Comparison of ENCODE assay signal across 1 cellular context in the genomic region with DNA sequence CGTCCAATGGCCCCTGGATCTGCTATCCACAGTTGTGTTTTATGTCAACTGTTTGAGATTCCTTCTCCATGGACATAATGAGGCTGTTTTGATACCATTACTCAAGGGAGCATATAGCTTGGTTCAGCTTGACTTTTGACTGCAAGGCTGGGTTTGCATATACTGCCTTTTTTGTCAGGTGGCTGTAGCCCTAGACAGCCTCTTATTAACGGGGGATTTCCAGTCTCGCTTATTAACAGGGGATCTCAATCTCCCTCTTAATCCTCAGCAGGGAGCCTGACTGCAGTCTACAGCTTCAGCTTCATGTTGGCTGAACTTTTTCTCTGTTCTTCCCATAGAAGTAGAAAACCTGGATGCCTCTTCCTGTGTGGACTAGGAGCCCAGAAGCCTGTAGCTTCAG.
TF ChIP-seq lines count a peak whose summit lies in the region.

No MANE protein-coding gene starts in this region.

TF ChIP-seq in HepG2, 621 proteins besides CTCF, POLR2A, EP300 and RAD21:
- TF ChIP-seq NCOR1 (IDR thresholded peaks at IDR 0.05; ENCODE audit: borderline replicate concordance, low read length) = no peak
- TF ChIP-seq, protein P1, sequence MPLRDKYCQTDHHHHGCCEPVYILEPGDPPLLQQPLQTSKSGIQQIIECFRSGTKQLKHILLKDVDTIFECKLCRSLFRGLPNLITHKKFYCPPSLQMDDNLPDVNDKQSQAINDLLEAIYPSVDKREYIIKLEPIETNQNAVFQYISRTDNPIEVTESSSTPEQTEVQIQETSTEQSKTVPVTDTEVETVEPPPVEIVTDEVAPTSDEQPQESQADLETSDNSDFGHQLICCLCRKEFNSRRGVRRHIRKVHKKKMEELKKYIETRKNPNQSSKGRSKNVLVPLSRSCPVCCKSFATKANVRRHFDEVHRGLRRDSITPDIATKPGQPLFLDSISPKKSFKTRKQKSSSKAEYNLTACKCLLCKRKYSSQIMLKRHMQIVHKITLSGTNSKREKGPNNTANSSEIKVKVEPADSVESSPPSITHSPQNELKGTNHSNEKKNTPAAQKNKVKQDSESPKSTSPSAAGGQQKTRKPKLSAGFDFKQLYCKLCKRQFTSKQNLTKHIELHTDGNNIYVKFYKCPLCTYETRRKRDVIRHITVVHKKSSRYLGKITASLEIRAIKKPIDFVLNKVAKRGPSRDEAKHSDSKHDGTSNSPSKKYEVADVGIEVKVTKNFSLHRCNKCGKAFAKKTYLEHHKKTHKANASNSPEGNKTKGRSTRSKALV (CRISPR knock-in tag; IDR thresholded peaks at IDR 0.05) = no peak
- TF ChIP-seq ZNF235 (CRISPR knock-in tag; IDR thresholded peaks at IDR 0.05; ENCODE audit: borderline replicate concordance) = no peak
- TF ChIP-seq EEA1 (CRISPR knock-in tag; IDR thresholded peaks at IDR 0.05; ENCODE audit: borderline replicate concordance) = no peak
- TF ChIP-seq, protein P2, sequence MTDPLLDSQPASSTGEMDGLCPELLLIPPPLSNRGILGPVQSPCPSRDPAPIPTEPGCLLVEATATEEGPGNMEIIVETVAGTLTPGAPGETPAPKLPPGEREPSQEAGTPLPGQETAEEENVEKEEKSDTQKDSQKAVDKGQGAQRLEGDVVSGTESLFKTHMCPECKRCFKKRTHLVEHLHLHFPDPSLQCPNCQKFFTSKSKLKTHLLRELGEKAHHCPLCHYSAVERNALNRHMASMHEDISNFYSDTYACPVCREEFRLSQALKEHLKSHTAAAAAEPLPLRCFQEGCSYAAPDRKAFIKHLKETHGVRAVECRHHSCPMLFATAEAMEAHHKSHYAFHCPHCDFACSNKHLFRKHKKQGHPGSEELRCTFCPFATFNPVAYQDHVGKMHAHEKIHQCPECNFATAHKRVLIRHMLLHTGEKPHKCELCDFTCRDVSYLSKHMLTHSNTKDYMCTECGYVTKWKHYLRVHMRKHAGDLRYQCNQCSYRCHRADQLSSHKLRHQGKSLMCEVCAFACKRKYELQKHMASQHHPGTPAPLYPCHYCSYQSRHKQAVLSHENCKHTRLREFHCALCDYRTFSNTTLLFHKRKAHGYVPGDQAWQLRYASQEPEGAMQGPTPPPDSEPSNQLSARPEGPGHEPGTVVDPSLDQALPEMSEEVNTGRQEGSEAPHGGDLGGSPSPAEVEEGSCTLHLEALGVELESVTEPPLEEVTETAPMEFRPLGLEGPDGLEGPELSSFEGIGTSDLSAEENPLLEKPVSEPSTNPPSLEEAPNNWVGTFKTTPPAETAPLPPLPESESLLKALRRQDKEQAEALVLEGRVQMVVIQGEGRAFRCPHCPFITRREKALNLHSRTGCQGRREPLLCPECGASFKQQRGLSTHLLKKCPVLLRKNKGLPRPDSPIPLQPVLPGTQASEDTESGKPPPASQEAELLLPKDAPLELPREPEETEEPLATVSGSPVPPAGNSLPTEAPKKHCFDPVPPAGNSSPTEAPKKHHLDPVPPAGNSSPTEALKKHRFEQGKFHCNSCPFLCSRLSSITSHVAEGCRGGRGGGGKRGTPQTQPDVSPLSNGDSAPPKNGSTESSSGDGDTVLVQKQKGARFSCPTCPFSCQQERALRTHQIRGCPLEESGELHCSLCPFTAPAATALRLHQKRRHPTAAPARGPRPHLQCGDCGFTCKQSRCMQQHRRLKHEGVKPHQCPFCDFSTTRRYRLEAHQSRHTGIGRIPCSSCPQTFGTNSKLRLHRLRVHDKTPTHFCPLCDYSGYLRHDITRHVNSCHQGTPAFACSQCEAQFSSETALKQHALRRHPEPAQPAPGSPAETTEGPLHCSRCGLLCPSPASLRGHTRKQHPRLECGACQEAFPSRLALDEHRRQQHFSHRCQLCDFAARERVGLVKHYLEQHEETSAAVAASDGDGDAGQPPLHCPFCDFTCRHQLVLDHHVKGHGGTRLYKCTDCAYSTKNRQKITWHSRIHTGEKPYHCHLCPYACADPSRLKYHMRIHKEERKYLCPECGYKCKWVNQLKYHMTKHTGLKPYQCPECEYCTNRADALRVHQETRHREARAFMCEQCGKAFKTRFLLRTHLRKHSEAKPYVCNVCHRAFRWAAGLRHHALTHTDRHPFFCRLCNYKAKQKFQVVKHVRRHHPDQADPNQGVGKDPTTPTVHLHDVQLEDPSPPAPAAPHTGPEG (CRISPR knock-in tag; IDR thresholded peaks at IDR 0.05) = no peak
- TF ChIP-seq, protein P3, sequence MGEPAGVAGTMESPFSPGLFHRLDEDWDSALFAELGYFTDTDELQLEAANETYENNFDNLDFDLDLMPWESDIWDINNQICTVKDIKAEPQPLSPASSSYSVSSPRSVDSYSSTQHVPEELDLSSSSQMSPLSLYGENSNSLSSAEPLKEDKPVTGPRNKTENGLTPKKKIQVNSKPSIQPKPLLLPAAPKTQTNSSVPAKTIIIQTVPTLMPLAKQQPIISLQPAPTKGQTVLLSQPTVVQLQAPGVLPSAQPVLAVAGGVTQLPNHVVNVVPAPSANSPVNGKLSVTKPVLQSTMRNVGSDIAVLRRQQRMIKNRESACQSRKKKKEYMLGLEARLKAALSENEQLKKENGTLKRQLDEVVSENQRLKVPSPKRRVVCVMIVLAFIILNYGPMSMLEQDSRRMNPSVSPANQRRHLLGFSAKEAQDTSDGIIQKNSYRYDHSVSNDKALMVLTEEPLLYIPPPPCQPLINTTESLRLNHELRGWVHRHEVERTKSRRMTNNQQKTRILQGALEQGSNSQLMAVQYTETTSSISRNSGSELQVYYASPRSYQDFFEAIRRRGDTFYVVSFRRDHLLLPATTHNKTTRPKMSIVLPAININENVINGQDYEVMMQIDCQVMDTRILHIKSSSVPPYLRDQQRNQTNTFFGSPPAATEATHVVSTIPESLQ (CRISPR knock-in tag; conservative IDR thresholded peaks at IDR 0.05) = no peak
- no peak for TF ChIP-seq PPARG (CRISPR knock-in tag; conservative IDR thresholded peaks at IDR 0.05)
- TF ChIP-seq, protein P4, sequence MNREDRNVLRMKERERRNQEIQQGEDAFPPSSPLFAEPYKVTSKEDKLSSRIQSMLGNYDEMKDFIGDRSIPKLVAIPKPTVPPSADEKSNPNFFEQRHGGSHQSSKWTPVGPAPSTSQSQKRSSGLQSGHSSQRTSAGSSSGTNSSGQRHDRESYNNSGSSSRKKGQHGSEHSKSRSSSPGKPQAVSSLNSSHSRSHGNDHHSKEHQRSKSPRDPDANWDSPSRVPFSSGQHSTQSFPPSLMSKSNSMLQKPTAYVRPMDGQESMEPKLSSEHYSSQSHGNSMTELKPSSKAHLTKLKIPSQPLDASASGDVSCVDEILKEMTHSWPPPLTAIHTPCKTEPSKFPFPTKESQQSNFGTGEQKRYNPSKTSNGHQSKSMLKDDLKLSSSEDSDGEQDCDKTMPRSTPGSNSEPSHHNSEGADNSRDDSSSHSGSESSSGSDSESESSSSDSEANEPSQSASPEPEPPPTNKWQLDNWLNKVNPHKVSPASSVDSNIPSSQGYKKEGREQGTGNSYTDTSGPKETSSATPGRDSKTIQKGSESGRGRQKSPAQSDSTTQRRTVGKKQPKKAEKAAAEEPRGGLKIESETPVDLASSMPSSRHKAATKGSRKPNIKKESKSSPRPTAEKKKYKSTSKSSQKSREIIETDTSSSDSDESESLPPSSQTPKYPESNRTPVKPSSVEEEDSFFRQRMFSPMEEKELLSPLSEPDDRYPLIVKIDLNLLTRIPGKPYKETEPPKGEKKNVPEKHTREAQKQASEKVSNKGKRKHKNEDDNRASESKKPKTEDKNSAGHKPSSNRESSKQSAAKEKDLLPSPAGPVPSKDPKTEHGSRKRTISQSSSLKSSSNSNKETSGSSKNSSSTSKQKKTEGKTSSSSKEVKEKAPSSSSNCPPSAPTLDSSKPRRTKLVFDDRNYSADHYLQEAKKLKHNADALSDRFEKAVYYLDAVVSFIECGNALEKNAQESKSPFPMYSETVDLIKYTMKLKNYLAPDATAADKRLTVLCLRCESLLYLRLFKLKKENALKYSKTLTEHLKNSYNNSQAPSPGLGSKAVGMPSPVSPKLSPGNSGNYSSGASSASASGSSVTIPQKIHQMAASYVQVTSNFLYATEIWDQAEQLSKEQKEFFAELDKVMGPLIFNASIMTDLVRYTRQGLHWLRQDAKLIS (CRISPR knock-in tag; IDR thresholded peaks at IDR 0.05) = no peak
- TF ChIP-seq, protein P5, sequence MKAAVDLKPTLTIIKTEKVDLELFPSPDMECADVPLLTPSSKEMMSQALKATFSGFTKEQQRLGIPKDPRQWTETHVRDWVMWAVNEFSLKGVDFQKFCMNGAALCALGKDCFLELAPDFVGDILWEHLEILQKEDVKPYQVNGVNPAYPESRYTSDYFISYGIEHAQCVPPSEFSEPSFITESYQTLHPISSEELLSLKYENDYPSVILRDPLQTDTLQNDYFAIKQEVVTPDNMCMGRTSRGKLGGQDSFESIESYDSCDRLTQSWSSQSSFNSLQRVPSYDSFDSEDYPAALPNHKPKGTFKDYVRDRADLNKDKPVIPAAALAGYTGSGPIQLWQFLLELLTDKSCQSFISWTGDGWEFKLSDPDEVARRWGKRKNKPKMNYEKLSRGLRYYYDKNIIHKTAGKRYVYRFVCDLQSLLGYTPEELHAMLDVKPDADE (CRISPR knock-in tag; IDR thresholded peaks at IDR 0.05) = no peak
- no peak for TF ChIP-seq GZF1 (CRISPR knock-in tag; IDR thresholded peaks at IDR 0.05)
- no peak for TF ChIP-seq ZNF335 (CRISPR knock-in tag; IDR thresholded peaks at IDR 0.05)
- no peak for TF ChIP-seq ZSCAN31 (CRISPR knock-in tag; IDR thresholded peaks at IDR 0.05; ENCODE audit: low read depth)
- TF ChIP-seq ZFYVE20 (CRISPR knock-in tag; IDR thresholded peaks at IDR 0.05; ENCODE audit: borderline replicate concordance, low read depth) = no peak
